14 cellular contexts compared by ENCODE assay signal in the genomic region with DNA sequence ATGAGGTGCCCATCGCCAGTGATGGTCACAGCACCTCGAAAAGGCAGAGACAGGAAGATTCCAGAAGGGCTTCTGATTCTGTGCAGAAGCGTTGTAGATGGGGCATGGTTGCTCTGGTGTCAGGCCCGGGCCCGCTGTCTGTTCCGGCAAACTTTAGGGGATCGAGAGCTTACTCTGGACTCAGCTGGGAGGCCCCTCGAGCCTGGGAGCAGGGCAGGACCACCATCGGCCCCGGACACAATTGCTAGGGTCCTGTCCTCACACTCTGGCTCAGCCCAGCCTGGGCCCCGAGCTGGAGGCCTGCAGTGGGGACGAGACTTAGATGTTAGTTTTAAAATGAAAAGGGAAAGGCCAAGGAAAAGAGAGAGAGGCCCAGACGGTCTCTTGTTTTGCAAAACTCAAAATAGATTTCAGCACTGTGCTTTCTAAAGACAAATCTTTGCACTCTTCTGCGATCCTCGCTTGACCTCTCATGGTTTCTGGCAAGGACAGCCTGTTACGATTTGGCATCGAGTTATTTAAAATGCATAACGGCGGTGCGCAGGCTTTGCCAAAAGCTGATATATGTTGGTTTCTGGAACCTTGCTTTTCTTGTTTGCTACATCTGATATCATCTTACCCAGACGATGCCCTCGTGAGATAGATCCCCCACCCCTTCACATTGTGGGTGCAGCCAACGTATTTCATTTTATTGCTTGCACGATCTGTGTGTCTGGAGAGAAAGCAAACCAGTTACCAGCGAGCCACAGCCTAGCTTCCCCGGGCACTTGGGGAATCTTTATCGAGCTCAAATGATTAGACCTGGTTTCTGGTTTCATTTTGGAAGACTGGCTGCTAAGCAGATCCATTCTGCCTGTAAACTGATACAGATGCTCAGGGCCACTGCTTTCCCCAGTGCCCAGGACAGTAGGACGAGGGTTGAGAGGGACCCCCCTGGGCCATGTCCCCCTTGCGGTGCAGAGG. TPM values are rescaled to one million over a fixed set of nuclear protein-coding genes. Genes with fewer than 3 reads are reported as not detected.
DNase-seq lines count a peak whose midpoint lies in the region; ATAC-seq and TF ChIP-seq lines count a peak whose summit lies in the region.
"Had no signal": no experiment of that assay in that cellular context is flagged by ENCODE, and none has a peak within 500 bp of the region (broad histone marks: within the 10 kb centered on the region; RNA-seq: fewer than 3 reads in every experiment).

No MANE protein-coding gene starts in this region.

- no peak for TF ChIP-seq EP300 in upper lobe of left lung (IDR thresholded peaks at IDR 0.05)

- H3K4me1 ChIP-seq in body of pancreas = peaks cover 45% of the 10 kb centered on the region
- peaks cover 16% of the 10 kb centered on the region for H3K4me1 ChIP-seq in osteoblast (ENCODE audit: insufficient read depth, low read length)
- peaks cover 4 to 54% (median 40%) of the 10 kb centered on the region in 4 donors for H3K4me1 ChIP-seq in upper lobe of left lung

- ATAC-seq in body of pancreas (peak; percentile 19), Right ventricle myocardium superior (ENCODE audit: poor library complexity) (peak; percentile 72), upper lobe of left lung (ENCODE audit: low FRiP score in 2 of 2) (no peak), omental fat pad (ENCODE audit: low FRiP score) (no peak), GM19351 (IDR thresholded peaks at IDR 0.05; ENCODE audit: unreplicated experiment) (no peak)

- H3K36me3 ChIP-seq in body of pancreas (replicated peaks in 1 of 2; ENCODE audit: insufficient read depth in 1 of 2, low read depth in 2 of 2) (no peaks in the 10 kb centered on the region), osteoblast (ENCODE audit: insufficient read depth, low read length) (no peaks in the 10 kb centered on the region), upper lobe of left lung (no peaks in the 10 kb centered on the region)

- peak overlapping the region; percentile 71 for H3K4me2 ChIP-seq in osteoblast (ENCODE audit: insufficient read depth, low read length)

- H3K27me3 ChIP-seq in body of pancreas (no peaks in the 10 kb centered on the region), osteoblast (ENCODE audit: insufficient read depth, low read length) (no peaks in the 10 kb centered on the region), upper lobe of left lung (no peaks in the 10 kb centered on the region)

- no peaks in the 10 kb centered on the region for H3K79me2 ChIP-seq in osteoblast (ENCODE audit: insufficient read depth, low read length)

- peak in 1 of 4 donors; percentile 34 for DNase-seq in body of pancreas
- no peak for DNase-seq in Right ventricle myocardium superior
- DNase-seq in osteoblast (ENCODE audit: insufficient read length, low spot score, missing footprints) = no peak
- DNase-seq in upper lobe of left lung = peak in 1 of 2 donors; percentile 55
- no peak for DNase-seq in omental fat pad (ENCODE audit: low spot score)
- no peak for DNase-seq in stimulated activated CD4-positive, alpha-beta T cell treated with anti-CD3 and anti-CD28 coated beads, Interleukin-1b, Interleukin-23, amount 100 ng/mL, for 48 hours
- DNase-seq: activated CD8-positive, alpha-beta memory T cell treated with anti-CD3 and anti-CD28 coated beads, Interleukin-2, amount 50 U/mL, for 48 hours; effector CD4-positive, alpha-beta T cell; GOT3; Karpas-422; NCI-H2081; occipital lobe; stimulated activated CD4-positive, alpha-beta T cell treated with anti-CD3 and anti-CD28 coated beads, Interleukin-2, amount 100 ng/mL, for 48 hours had no signal

- no peaks in the 10 kb centered on the region for H3K9me3 ChIP-seq in body of pancreas
- no peaks in the 10 kb centered on the region for H3K9me3 ChIP-seq in osteoblast (ENCODE audit: low read depth, low read length)
- no peaks in the 10 kb centered on the region for H3K9me3 ChIP-seq in upper lobe of left lung

- TF ChIP-seq POLR2A in body of pancreas (IDR thresholded peaks at IDR 0.05) = no peak
- no peak for TF ChIP-seq POLR2A in upper lobe of left lung (IDR thresholded peaks at IDR 0.05)

- no peaks in the 10 kb centered on the region for H4K20me1 ChIP-seq in osteoblast (ENCODE audit: insufficient read depth, low read length)

- no peak for TF ChIP-seq CTCF in body of pancreas (IDR thresholded peaks at IDR 0.05)
- TF ChIP-seq CTCF in osteoblast (IDR thresholded peaks at IDR 0.05; ENCODE audit: extremely low read depth, low read depth, low read length) = no peak
- no peak for TF ChIP-seq CTCF in upper lobe of left lung (IDR thresholded peaks at IDR 0.05)
- TF ChIP-seq CTCF in omental fat pad (IDR thresholded peaks at IDR 0.05) = no peak

- H3K4me3 ChIP-seq in body of pancreas (no peak overlapping the region), osteoblast (ENCODE audit: insufficient read depth, low read length) (peak overlapping the region; percentile 46), upper lobe of left lung (peak overlapping the region in 1 of 4 donors; percentile 5)

- WGBS in body of pancreas, 2 donors = 43 to 51% methylated on average over 28 to 29 of the region's 29 CpGs
- 64 to 67% methylated on average over 27 to 29 of the region's 29 CpGs for WGBS in upper lobe of left lung, 2 donors

- peak overlapping the region; percentile 75 for H2AFZ ChIP-seq in osteoblast (ENCODE audit: low read length)

- intact Hi-C loops in body of pancreas (cut with DNase I) (no loop called here), Right ventricle myocardium superior (cut with DNase I) (no loop called here)

- H3K27ac ChIP-seq in body of pancreas = peak overlapping the region; percentile 28 to 76 (median 31)
- peak overlapping the region; percentile 27 for H3K27ac ChIP-seq in osteoblast (ENCODE audit: low read depth, low read length)
- peak overlapping the region; percentile 53 to 89 (median 76) for H3K27ac ChIP-seq in upper lobe of left lung

RNA-seq across cellular contexts. Expression of a gene that starts 58.0 kb away (rescaled TPM):
- total RNA-seq in body of pancreas (10 to 100 TPM; 15.2 to 16.6 TPM), Right ventricle myocardium superior (14.2 TPM), osteoblast (6.5 and 8.3 TPM in 2 replicates), upper lobe of left lung (10 to 100 TPM; 12.3 to 54.5 (median 21.2) TPM), omental fat pad (1 to 10 TPM in 2 of 4 donors, under 1 TPM in 2; 0.19 to 3.8 (median 1.8) TPM)

Comparison
In these comparisons a context has a peak if more than half of its experiments do, and no peak if none do; other contexts are left out.
1. ATAC-seq: peak in body of pancreas (single experiment) and Right ventricle myocardium superior (single experiment); none in upper lobe of left lung (0 of 2), omental fat pad (single experiment) and GM19351 (single experiment).
2. Peak in every context shown above with its lines, with median percentiles within 50 percentile points of each other: H3K27ac ChIP-seq.